Comparison of ENCODE assay signal across 8 cellular contexts in the genomic region with DNA sequence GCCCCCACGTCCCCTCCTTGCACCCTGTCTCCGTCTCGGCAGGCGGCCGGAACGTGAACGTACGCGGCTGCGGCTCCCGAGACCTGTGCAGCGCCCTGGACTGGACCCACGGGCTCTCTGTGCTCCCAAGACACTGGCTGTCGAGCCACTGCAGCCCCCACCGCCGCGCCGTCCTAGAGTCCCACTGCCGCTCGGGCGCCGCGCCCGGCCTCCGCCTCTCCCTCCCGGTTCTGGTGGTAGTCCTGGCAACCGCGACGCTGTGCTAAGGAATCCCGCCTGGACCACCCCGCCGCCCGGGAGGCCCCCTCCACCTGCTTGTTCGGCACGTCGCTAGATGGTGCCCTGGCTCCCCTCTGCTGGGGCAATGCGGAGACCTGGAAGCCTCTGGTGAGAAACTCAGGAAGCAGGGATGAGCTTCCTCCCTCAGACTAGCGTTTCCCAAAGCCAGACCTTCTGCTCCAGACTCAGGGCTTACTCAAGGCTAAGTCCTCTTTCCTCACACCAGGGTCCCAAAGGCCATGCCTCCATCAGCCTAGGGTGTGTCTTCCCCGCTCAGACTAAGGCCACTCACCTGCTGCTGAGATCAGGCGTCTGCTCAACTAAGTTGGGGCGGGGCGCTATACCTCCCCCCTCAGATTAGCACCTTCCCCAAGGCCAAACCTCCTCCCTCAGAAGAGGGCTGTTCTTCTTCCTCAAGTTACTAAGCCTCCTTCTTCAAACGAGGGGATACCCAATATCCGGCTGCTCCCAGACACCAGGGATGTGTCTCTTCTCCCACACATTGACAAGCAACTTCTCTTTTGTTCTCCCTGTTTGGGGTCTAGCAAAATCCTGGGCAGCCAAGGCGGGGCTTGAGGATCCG. TPM values are rescaled to one million over a fixed set of nuclear protein-coding genes. Genes with fewer than 3 reads are reported as not detected.
DNase-seq lines count a peak whose midpoint lies in the region; ATAC-seq and TF ChIP-seq lines count a peak whose summit lies in the region.

No MANE protein-coding gene starts in this region.

- peak overlapping the region; percentile 36 to 49 for H3K9ac ChIP-seq in duodenal mucosa (ENCODE audit: low read depth in 1 of 2, low read length in 2 of 2)

- no peak for TF ChIP-seq CTCF in mesothelial cell of epicardium (IDR thresholded peaks at IDR 0.05; ENCODE audit: unreplicated experiment)

- peak overlapping the region; percentile 62 to 66 for H3K4me3 ChIP-seq in duodenal mucosa (ENCODE audit: low read depth in 1 of 2, low read length in 2 of 2)
- H3K4me3 ChIP-seq in aorta (ENCODE audit: low read length in 2 of 2), result no peak overlapping the region

- peak; percentile 83 for DNase-seq in CD1c-positive myeloid dendritic cell (ENCODE audit: extremely low spot score)
- DNase-seq in NCI-H2227 treated with DMSO at 0.1 percent for 48 hours (lab: John Stamatoyannopoulos, UW), result peak; percentile 15
- DNase-seq in mesothelial cell of epicardium (ENCODE audit: low spot score in 2 of 2, unreplicated experiment in 2 of 2), result peak; percentile 49 to 73
- peak; percentile 63 to 81 for DNase-seq in aorta
- no peak for DNase-seq in ACHN
- no peak for DNase-seq in LoVo (ENCODE audit: low spot score)

- peak overlapping the region; percentile 20 for H3K4me3 Mint-ChIP-seq in mesothelial cell of epicardium

- no peaks in the 10 kb centered on the region for H3K27me3 ChIP-seq in duodenal mucosa (ENCODE audit: control insufficient read depth in 1 of 2, insufficient read depth in 2 of 2, low read length in 2 of 2)
- no peaks in the 10 kb centered on the region for H3K27me3 ChIP-seq in aorta (ENCODE audit: control insufficient read depth in 1 of 2, insufficient read depth in 2 of 2, low read length in 1 of 2)

- no peaks in the 10 kb centered on the region for H3K9me3 ChIP-seq in duodenal mucosa (ENCODE audit: control insufficient read depth in 1 of 2, low read length in 2 of 2)
- H3K9me3 ChIP-seq in aorta (ENCODE audit: control insufficient read depth, low read length), result peaks cover under 1% of the 10 kb centered on the region

- H3K36me3 Mint-ChIP-seq in mesothelial cell of epicardium, result no peaks in the 10 kb centered on the region

- H3K27me3 Mint-ChIP-seq in mesothelial cell of epicardium (ENCODE audit: low read depth), result peaks cover 37% of the 10 kb centered on the region

- in situ Hi-C loops in ACHN (cut with HindIII; ENCODE audit: low pct_ligation_motif_present, low pct_unique_long_range_greater_than_20kb, low sequenced_read_pairs), result no loop called here

- H3K27ac ChIP-seq in duodenal mucosa (ENCODE audit: low read depth, low read length) (no peak overlapping the region), aorta (ENCODE audit: low read depth in 1 of 2, low read length in 2 of 2) (no peak overlapping the region)

- 15 to 23% methylated on average over 35 to 46 of the region's 46 CpGs for WGBS in aorta, 2 donors

- peak; percentile 40 for ATAC-seq in aorta (ENCODE audit: low FRiP score)
- no peak for ATAC-seq in GM19351 (IDR thresholded peaks at IDR 0.05; ENCODE audit: unreplicated experiment)

- H3K4me1 ChIP-seq in duodenal mucosa (ENCODE audit: control insufficient read depth in 1 of 2, insufficient read depth in 2 of 2, low read length in 2 of 2) (peaks cover 16 to 20% of the 10 kb centered on the region in 2 donors), aorta (ENCODE audit: control insufficient read depth in 1 of 2, insufficient read depth in 2 of 2, low read length in 2 of 2) (no peaks in the 10 kb centered on the region)

- H3K36me3 ChIP-seq in duodenal mucosa (ENCODE audit: control insufficient read depth in 1 of 2, insufficient read depth in 2 of 2, low read length in 2 of 2) (no peaks in the 10 kb centered on the region), aorta (ENCODE audit: control insufficient read depth in 1 of 2, insufficient read depth in 2 of 2, low read length in 1 of 2) (no peaks in the 10 kb centered on the region)

- no peaks in the 10 kb centered on the region for H3K9me3 Mint-ChIP-seq in mesothelial cell of epicardium

- peaks cover 30% of the 10 kb centered on the region for H3K4me1 Mint-ChIP-seq in mesothelial cell of epicardium

- H3K27ac Mint-ChIP-seq in mesothelial cell of epicardium, result peak overlapping the region; percentile 79

- intact Hi-C loops in aorta (cut with DNase I), result no loop called here

RNA-seq across cellular contexts. Expression of gene IRGC, which starts 16.1 kb away (rescaled TPM):
- not detected in 3 replicates for total RNA-seq in mesothelial cell of epicardium
- not detected for total RNA-seq in aorta
- polyA plus RNA-seq in aorta, result not detected

RNA-seq across cellular contexts. Expression of gene PLAUR, which starts 29.8 kb away (rescaled TPM):
- 18.5 to 22.7 TPM (median 22.2 TPM) in 3 replicates for total RNA-seq in mesothelial cell of epicardium
- 10 to 100 TPM; 41.0 to 51.0 TPM for total RNA-seq in aorta
- polyA plus RNA-seq in aorta, result 10 to 100 TPM; 20.5 to 22.3 TPM

RNA-seq across cellular contexts. Expression of gene SMG9, which starts 55.0 kb away (rescaled TPM):
- total RNA-seq in mesothelial cell of epicardium (65.8 to 75.7 TPM (median 73.2 TPM) in 3 replicates), aorta (10 to 100 TPM; 29.2 to 50.6 TPM)
- 10 to 100 TPM; 14.9 to 31.1 TPM for polyA plus RNA-seq in aorta

Comparison
In these comparisons a context has a peak if more than half of its experiments do, and no peak if none do; other contexts are left out.
1. DNase-seq: peak in CD1c-positive myeloid dendritic cell (single experiment), NCI-H2227 treated with DMSO at 0.1 percent for 48 hours (single experiment), mesothelial cell of epicardium (2 of 2) and aorta (2 of 2); none in ACHN (single experiment) and LoVo (single experiment).
2. H3K4me3 ChIP-seq: peak in duodenal mucosa (2 of 2); none in aorta (0 of 2).